8 cellular contexts compared by ENCODE assay signal in genomic region chr16:56450275-56450889, GRCh38.
DNase-seq lines count a peak whose midpoint lies in the region; ATAC-seq lines count a peak whose summit lies in the region.

No MANE protein-coding gene starts in this region.

- peaks cover 51% of the 10 kb centered on the region for H3K36me3 Mint-ChIP-seq in activated naive CD4-positive, alpha-beta T cell treated with anti-CD3 and anti-CD28 coated beads, Interleukin-2, amount 10 ng/mL, durations not matched to agents 7 days and 5 days

- H3K4me1 Mint-ChIP-seq in activated naive CD4-positive, alpha-beta T cell treated with anti-CD3 and anti-CD28 coated beads, Interleukin-2, amount 10 ng/mL, durations not matched to agents 7 days and 5 days: peaks cover 55% of the 10 kb centered on the region

- peak; percentile 0 for ATAC-seq in GM19455 (IDR thresholded peaks at IDR 0.05; ENCODE audit: unreplicated experiment)

- H3K27me3 Mint-ChIP-seq in activated naive CD4-positive, alpha-beta T cell treated with anti-CD3 and anti-CD28 coated beads, Interleukin-2, amount 10 ng/mL, durations not matched to agents 7 days and 5 days: no peaks in the 10 kb centered on the region

- peak overlapping the region; percentile 16 to 95 (median 80) for H3K9ac ChIP-seq in subcutaneous abdominal adipose tissue (ENCODE audit: low read length in 5 of 5)

- H3K9me3 ChIP-seq in iPS-18c (ENCODE audit: control insufficient read depth, insufficient read depth, low read length) (no peaks in the 10 kb centered on the region), subcutaneous abdominal adipose tissue (ENCODE audit: control insufficient read depth in 5 of 5, low read length in 5 of 5) (no peaks in the 10 kb centered on the region)

- H3K27me3 ChIP-seq in ACC112 (ENCODE audit: insufficient read depth, low read length): no peaks in the 10 kb centered on the region
- H3K27me3 ChIP-seq in subcutaneous abdominal adipose tissue (ENCODE audit: control insufficient read depth in 5 of 5, insufficient read depth in 4 of 5, low read length in 5 of 5): no peaks in the 10 kb centered on the region

- H3K9me3 Mint-ChIP-seq in activated naive CD4-positive, alpha-beta T cell treated with anti-CD3 and anti-CD28 coated beads, Interleukin-2, amount 10 ng/mL, durations not matched to agents 7 days and 5 days: no peaks in the 10 kb centered on the region

- peak overlapping the region; percentile 95 for H3K4me3 Mint-ChIP-seq in activated naive CD4-positive, alpha-beta T cell treated with anti-CD3 and anti-CD28 coated beads, Interleukin-2, amount 10 ng/mL, durations not matched to agents 7 days and 5 days

- peak overlapping the region; percentile 58 for H3K27ac ChIP-seq in ACC112 (ENCODE audit: low read depth, low read length)
- peak overlapping the region; percentile 91 for H3K27ac ChIP-seq in subcutaneous abdominal adipose tissue (ENCODE audit: low read depth, low read length)

- H3K4me1 ChIP-seq in ACC112 (ENCODE audit: control insufficient read depth, insufficient read depth, low read length, unreplicated experiment): peaks cover 46% of the 10 kb centered on the region
- H3K4me1 ChIP-seq in subcutaneous abdominal adipose tissue (ENCODE audit: control insufficient read depth in 5 of 5, insufficient read depth in 5 of 5, low read length in 5 of 5): peaks cover 0 to 35% (median 28%) of the 10 kb centered on the region in 5 donors

- H3K4me3 ChIP-seq in ACC112 (ENCODE audit: low read depth, low read length) (peak overlapping the region; percentile 97), iPS-18c (ENCODE audit: insufficient read depth, low read depth, low read length) (peak overlapping the region; percentile 96), subcutaneous abdominal adipose tissue (ENCODE audit: low read depth in 1 of 5, low read length in 5 of 5) (peak overlapping the region; percentile 78 to 96 (median 95))

- DNase-seq in activated naive CD4-positive, alpha-beta T cell treated with anti-CD3 and anti-CD28 coated beads, Interleukin-2, amount 10 ng/mL, durations not matched to agents 7 days and 5 days: peak; percentile 25
- no peak for DNase-seq in stimulated activated CD4-positive, alpha-beta T cell treated with anti-CD3 and anti-CD28 coated beads, Interleukin-4, amount 100 ng/mL, for 4 hours
- DNase-seq in DMS114 treated with DMSO at 0.1 percent for 48 hours (lab: John Stamatoyannopoulos, UW; ENCODE audit: unreplicated experiment): no peak
- no peak for DNase-seq in NCI-H345 (lab: John Stamatoyannopoulos, UW)

- peak overlapping the region; percentile 99 for H2AFZ ChIP-seq in ACC112 (ENCODE audit: low read length, unreplicated experiment)

- CTCF ChIA-PET in activated naive CD4-positive, alpha-beta T cell treated with anti-CD3 and anti-CD28 coated beads, Interleukin-2, amount 10 ng/mL, durations not matched to agents 7 days and 5 days (lab: Charles Lee): no interaction called here

- H3K79me2 ChIP-seq in ACC112 (ENCODE audit: control insufficient read depth, insufficient read depth, low read length, unreplicated experiment): peaks cover 75% of the 10 kb centered on the region

- H3K36me3 ChIP-seq in ACC112 (ENCODE audit: insufficient read depth, low read length): peaks cover 28% of the 10 kb centered on the region
- H3K36me3 ChIP-seq in subcutaneous abdominal adipose tissue (ENCODE audit: control insufficient read depth in 5 of 5, insufficient read depth in 5 of 5, low read length in 5 of 5): peaks cover 17 to 34% (median 26%) of the 10 kb centered on the region in 5 donors

- H3K27ac Mint-ChIP-seq in activated naive CD4-positive, alpha-beta T cell treated with anti-CD3 and anti-CD28 coated beads, Interleukin-2, amount 10 ng/mL, durations not matched to agents 7 days and 5 days: peak overlapping the region; percentile 89
